In genomic region chr5:56588636-56589485, GRCh38 we compare ENCODE assay signal across 8 cellular contexts.
DNase-seq lines count a peak whose midpoint lies in the region; ATAC-seq and TF ChIP-seq lines count a peak whose summit lies in the region.

No MANE protein-coding gene starts in this region.

- DNase-seq in NOMO-1 treated with DMSO at 0.1 percent for 48 hours (lab: John Stamatoyannopoulos, UW; ENCODE audit: unreplicated experiment) (peak; percentile 20), NOMO-1 treated with dmso at 0.1 percent for 144 hours (lab: John Stamatoyannopoulos, UW; ENCODE audit: unreplicated experiment) (no peak), T-helper 2 cell (peak; percentile 3 to 79 (median 60)), SIG-M5 treated with dmso at 0.1 percent for 504 hours (lab: John Stamatoyannopoulos, UW; ENCODE audit: unreplicated experiment) (no peak), chondrocyte (ENCODE audit: low spot score) (no peak)
- peak; percentile 12 for DNase-seq in stimulated activated CD8-positive, alpha-beta memory T cell treated with anti-CD3 and anti-CD28 coated beads, Interleukin-15, amount 100 ng/mL, for 1 hour (ENCODE audit: low read depth)

- ATAC-seq in HG03039 (IDR thresholded peaks at IDR 0.05; ENCODE audit: unreplicated experiment) (peak; percentile 96), esophagus mucosa (peak; percentile 68)

- no peak overlapping the region for H3K4me3 Mint-ChIP-seq in chondrocyte (ENCODE audit: unreplicated experiment)

- peaks cover 3% of the 10 kb centered on the region for H3K27me3 Mint-ChIP-seq in chondrocyte (ENCODE audit: low read depth)

- no peak for TF ChIP-seq CTCF in chondrocyte (IDR thresholded peaks at IDR 0.05)

- peaks cover 9% of the 10 kb centered on the region for H3K4me1 Mint-ChIP-seq in chondrocyte (ENCODE audit: low read depth)

- H3K36me3 Mint-ChIP-seq in chondrocyte (ENCODE audit: low read depth) = peaks cover 1% of the 10 kb centered on the region

- peaks cover 5% of the 10 kb centered on the region for H3K9me3 Mint-ChIP-seq in chondrocyte (ENCODE audit: low read depth)

- H3K27ac Mint-ChIP-seq in chondrocyte (ENCODE audit: unreplicated experiment) = no peak overlapping the region

Comparison
In these comparisons a context has a peak if more than half of its experiments do, and no peak if none do; other contexts are left out.
1. DNase-seq: peak in NOMO-1 treated with DMSO at 0.1 percent for 48 hours (single experiment), T-helper 2 cell (5 of 5) and stimulated activated CD8-positive, alpha-beta memory T cell treated with anti-CD3 and anti-CD28 coated beads, Interleukin-15, amount 100 ng/mL, for 1 hour (single experiment); none in NOMO-1 treated with dmso at 0.1 percent for 144 hours (single experiment), SIG-M5 treated with dmso at 0.1 percent for 504 hours (single experiment) and chondrocyte (single experiment).